ENCODE assay signal across 7 cellular contexts in genomic region chr3:15797600-15798303, GRCh38. TPM values are rescaled to one million over a fixed set of nuclear protein-coding genes. Genes with fewer than 3 reads are reported as not detected.
A peak's percentile ranks its signal among the peaks of the same experiment; 100 is the strongest.
DNase-seq lines count a peak whose midpoint lies in the region; ATAC-seq and TF ChIP-seq lines count a peak whose summit lies in the region.

ANKRD28 (minus strand) TSS chr3:15797979; CDS start chr3:15796521, 1,458 bp downstream.

- H3K9me3 ChIP-seq in SJCRH30 (replicated peaks) (no peaks in the 10 kb centered on the region), colonic mucosa (no peaks in the 10 kb centered on the region)

- peaks cover 3% of the 10 kb centered on the region for H3K36me3 Mint-ChIP-seq in stimulated activated memory B cell treated with anti-CD40 and anti-IgM and Interleukin-4, amounts not matched to agents 10 μg/mL and 1 μg/mL and 100 μg/mL, for 72 hours

- peak; percentile 34 for ATAC-seq in HG03354 (IDR thresholded peaks at IDR 0.05; ENCODE audit: poor library complexity, severe bottlenecking, unreplicated experiment)
- no peak for ATAC-seq in stimulated activated memory B cell treated with anti-CD40 and anti-IgM and Interleukin-4, amounts not matched to agents 10 μg/mL and 1 μg/mL and 100 μg/mL, for 72 hours

- intact Hi-C loops in colonic mucosa (cut with DNase I) = no loop called here

- H3K4me1 ChIP-seq in SJCRH30 (peaks cover 11% of the 10 kb centered on the region), colonic mucosa (no peaks in the 10 kb centered on the region)

- DNase-seq in SJCRH30 (peak; percentile 31 to 71), colonic mucosa (peak; percentile 26)
- DNase-seq in effector CD4-positive, alpha-beta T cell = no peak

- H3K4me3 Mint-ChIP-seq in stimulated activated memory B cell treated with anti-CD40 and anti-IgM and Interleukin-4, amounts not matched to agents 10 μg/mL and 1 μg/mL and 100 μg/mL, for 72 hours = peak within 1 kb of the TSS; percentile 66

- H3K4me1 Mint-ChIP-seq in stimulated activated memory B cell treated with anti-CD40 and anti-IgM and Interleukin-4, amounts not matched to agents 10 μg/mL and 1 μg/mL and 100 μg/mL, for 72 hours = peaks cover 68% of the 10 kb centered on the region

- no peaks in the 10 kb centered on the region for H3K36me3 ChIP-seq in SJCRH30
- no peaks in the 10 kb centered on the region for H3K36me3 ChIP-seq in colonic mucosa

- H3K9me3 Mint-ChIP-seq in stimulated activated memory B cell treated with anti-CD40 and anti-IgM and Interleukin-4, amounts not matched to agents 10 μg/mL and 1 μg/mL and 100 μg/mL, for 72 hours = no peaks in the 10 kb centered on the region

- H3K27ac ChIP-seq in SJCRH30 (peak within 1 kb of the TSS; percentile 71), colonic mucosa (peak within 1 kb of the TSS; percentile 78), layer of hippocampus (ENCODE audit: low read depth, low read length) (peak within 1 kb of the TSS; percentile 94)

- TF ChIP-seq CTCF in colonic mucosa (IDR thresholded peaks at IDR 0.05) = peak; percentile 21

- peak within 1 kb of the TSS; percentile 61 for H3K27ac Mint-ChIP-seq in stimulated activated memory B cell treated with anti-CD40 and anti-IgM and Interleukin-4, amounts not matched to agents 10 μg/mL and 1 μg/mL and 100 μg/mL, for 72 hours

- H3K4me3 ChIP-seq in GM08714 (ENCODE audit: low read length) = peak within 1 kb of the TSS; percentile 99
- H3K4me3 ChIP-seq in SJCRH30 = peak within 1 kb of the TSS; percentile 49
- H3K4me3 ChIP-seq in colonic mucosa = peak within 1 kb of the TSS; percentile 14

- H3K27me3 Mint-ChIP-seq in stimulated activated memory B cell treated with anti-CD40 and anti-IgM and Interleukin-4, amounts not matched to agents 10 μg/mL and 1 μg/mL and 100 μg/mL, for 72 hours = no peaks in the 10 kb centered on the region

- peak within 1 kb of the TSS; percentile 31 to 56 for H3K9ac ChIP-seq in colonic mucosa (ENCODE audit: low read depth in 2 of 2, low read length in 2 of 2)

- H3K27me3 ChIP-seq in SJCRH30 (no peaks in the 10 kb centered on the region), colonic mucosa (no peaks in the 10 kb centered on the region), layer of hippocampus (ENCODE audit: control insufficient read depth, insufficient read depth, low read length) (no peaks in the 10 kb centered on the region)

RNA-seq across cellular contexts. Expression of gene ANKRD28, which starts in this region (rescaled TPM):
- 26.4 and 28.8 TPM in 2 replicates for total RNA-seq in SJCRH30 (2014; rRNA removed; shearing (Covaris generic))
- 10 to 100 TPM; 40.7 to 46.2 TPM for total RNA-seq in colonic mucosa

Comparison
In these comparisons a context has a peak if more than half of its experiments do, and no peak if none do; other contexts are left out.
1. H3K4me3 ChIP-seq: peak in every context shown above with its lines; median percentile 99 in GM08714; 49 in SJCRH30; 14 in colonic mucosa.